1 cellular context compared by ENCODE assay signal in the genomic region with DNA sequence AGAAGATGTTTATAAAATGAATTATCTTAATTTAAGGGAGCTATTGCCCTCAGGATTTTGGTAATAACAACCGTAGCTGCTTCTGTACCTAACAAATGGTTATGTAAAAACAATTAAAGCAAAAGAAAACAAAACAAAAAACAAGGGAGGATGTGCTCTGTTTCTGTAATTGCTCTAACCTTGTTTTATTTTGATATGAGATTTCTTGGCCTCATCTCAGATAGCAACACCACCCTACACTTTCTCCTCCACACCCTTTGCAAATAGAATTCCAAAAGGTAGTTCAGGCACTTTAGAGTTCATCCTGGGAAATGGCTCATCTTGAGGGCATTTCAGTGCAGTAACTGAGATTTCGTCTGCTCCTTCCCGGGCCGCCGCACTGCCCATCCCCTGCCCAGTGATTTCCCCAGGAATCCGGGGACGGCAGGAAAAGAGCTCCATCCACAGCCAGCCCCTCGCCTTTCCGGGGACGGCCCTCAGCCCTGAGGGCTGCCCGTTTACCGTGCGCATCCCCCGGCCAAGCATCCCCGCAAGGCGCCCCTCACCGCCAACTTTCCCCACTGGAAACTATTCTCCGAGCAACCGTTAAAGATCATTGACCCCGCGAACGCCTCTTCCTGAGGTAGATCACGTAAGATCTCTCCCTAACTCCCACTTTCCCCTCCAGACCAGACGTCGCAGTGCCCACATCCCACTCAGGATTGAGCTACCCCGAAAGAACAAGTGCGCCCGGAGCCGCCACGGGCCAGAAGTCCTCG.
TF ChIP-seq lines count a peak whose summit lies in the region.

No MANE protein-coding gene starts in this region.

TF ChIP-seq in GM23338, 12 proteins besides CTCF, POLR2A, EP300 and RAD21 (continued from another document):
- TF ChIP-seq, protein P1, sequence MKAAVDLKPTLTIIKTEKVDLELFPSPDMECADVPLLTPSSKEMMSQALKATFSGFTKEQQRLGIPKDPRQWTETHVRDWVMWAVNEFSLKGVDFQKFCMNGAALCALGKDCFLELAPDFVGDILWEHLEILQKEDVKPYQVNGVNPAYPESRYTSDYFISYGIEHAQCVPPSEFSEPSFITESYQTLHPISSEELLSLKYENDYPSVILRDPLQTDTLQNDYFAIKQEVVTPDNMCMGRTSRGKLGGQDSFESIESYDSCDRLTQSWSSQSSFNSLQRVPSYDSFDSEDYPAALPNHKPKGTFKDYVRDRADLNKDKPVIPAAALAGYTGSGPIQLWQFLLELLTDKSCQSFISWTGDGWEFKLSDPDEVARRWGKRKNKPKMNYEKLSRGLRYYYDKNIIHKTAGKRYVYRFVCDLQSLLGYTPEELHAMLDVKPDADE (IDR thresholded peaks at IDR 0.05): no peak
- TF ChIP-seq POLR2AphosphoS5 (IDR thresholded peaks at IDR 0.05; ENCODE audit: low read depth) (no peak), CREB1 (CRISPR knock-in tag; IDR thresholded peaks at IDR 0.05; ENCODE audit: low read depth) (no peak), JUNB (IDR thresholded peaks at IDR 0.05; ENCODE audit: unreplicated experiment) (no peak)
- TF ChIP-seq, protein P2, sequence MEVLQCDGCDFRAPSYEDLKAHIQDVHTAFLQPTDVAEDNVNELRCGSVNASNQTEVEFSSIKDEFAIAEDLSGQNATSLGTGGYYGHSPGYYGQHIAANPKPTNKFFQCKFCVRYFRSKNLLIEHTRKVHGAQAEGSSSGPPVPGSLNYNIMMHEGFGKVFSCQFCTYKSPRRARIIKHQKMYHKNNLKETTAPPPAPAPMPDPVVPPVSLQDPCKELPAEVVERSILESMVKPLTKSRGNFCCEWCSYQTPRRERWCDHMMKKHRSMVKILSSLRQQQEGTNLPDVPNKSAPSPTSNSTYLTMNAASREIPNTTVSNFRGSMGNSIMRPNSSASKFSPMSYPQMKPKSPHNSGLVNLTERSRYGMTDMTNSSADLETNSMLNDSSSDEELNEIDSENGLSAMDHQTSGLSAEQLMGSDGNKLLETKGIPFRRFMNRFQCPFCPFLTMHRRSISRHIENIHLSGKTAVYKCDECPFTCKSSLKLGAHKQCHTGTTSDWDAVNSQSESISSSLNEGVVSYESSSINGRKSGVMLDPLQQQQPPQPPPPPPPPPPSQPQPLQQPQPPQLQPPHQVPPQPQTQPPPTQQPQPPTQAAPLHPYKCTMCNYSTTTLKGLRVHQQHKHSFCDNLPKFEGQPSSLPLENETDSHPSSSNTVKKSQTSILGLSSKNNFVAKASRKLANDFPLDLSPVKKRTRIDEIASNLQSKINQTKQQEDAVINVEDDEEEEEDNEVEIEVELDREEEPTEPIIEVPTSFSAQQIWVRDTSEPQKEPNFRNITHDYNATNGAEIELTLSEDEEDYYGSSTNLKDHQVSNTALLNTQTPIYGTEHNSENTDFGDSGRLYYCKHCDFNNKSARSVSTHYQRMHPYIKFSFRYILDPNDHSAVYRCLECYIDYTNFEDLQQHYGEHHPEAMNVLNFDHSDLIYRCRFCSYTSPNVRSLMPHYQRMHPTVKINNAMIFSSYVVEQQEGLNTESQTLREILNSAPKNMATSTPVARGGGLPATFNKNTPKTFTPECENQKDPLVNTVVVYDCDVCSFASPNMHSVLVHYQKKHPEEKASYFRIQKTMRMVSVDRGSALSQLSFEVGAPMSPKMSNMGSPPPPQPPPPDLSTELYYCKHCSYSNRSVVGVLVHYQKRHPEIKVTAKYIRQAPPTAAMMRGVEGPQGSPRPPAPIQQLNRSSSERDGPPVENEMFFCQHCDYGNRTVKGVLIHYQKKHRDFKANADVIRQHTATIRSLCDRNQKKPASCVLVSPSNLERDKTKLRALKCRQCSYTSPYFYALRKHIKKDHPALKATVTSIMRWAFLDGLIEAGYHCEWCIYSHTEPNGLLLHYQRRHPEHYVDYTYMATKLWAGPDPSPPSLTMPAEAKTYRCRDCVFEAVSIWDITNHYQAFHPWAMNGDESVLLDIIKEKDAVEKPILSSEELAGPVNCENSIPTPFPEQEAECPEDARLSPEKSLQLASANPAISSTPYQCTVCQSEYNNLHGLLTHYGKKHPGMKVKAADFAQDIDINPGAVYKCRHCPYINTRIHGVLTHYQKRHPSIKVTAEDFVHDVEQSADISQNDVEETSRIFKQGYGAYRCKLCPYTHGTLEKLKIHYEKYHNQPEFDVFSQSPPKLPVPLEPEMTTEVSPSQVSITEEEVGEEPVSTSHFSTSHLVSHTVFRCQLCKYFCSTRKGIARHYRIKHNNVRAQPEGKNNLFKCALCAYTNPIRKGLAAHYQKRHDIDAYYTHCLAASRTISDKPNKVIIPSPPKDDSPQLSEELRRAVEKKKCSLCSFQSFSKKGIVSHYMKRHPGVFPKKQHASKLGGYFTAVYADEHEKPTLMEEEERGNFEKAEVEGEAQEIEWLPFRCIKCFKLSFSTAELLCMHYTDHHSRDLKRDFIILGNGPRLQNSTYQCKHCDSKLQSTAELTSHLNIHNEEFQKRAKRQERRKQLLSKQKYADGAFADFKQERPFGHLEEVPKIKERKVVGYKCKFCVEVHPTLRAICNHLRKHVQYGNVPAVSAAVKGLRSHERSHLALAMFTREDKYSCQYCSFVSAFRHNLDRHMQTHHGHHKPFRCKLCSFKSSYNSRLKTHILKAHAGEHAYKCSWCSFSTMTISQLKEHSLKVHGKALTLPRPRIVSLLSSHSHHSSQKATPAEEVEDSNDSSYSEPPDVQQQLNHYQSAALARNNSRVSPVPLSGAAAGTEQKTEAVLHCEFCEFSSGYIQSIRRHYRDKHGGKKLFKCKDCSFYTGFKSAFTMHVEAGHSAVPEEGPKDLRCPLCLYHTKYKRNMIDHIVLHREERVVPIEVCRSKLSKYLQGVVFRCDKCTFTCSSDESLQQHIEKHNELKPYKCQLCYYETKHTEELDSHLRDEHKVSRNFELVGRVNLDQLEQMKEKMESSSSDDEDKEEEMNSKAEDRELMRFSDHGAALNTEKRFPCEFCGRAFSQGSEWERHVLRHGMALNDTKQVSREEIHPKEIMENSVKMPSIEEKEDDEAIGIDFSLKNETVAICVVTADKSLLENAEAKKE (CRISPR knock-in tag; IDR thresholded peaks at IDR 0.05): no peak
